ENCODE assay signal across 8 cellular contexts in genomic region chr7:36487756-36488336, GRCh38.
A peak's percentile ranks its signal among the peaks of the same experiment; 100 is the strongest.
DNase-seq lines count a peak whose midpoint lies in the region; ATAC-seq and TF ChIP-seq lines count a peak whose summit lies in the region.

No MANE protein-coding gene starts in this region.

- peak; percentile 71 to 76 for ATAC-seq in activated T-cell treated with anti-CD3 and anti-CD28 coated beads, Interleukin-2, amount 50 U/mL, for 72 hours (replicated peaks in 1 of 2)
- peak; percentile 85 to 94 (median 89) for ATAC-seq in right lobe of liver
- no peak for ATAC-seq in GM21717 (IDR thresholded peaks at IDR 0.05; ENCODE audit: unreplicated experiment)

- peak; percentile 94 for TF ChIP-seq CTCF in Loucy (conservative IDR thresholded peaks at IDR 0.05; ENCODE audit: low read length)
- TF ChIP-seq CTCF in PC-9 (conservative IDR thresholded peaks at IDR 0.05): peak; percentile 83
- TF ChIP-seq CTCF in breast epithelium (IDR thresholded peaks at IDR 0.05): peak in 2 of 3 donors; percentile 67 to 80
- TF ChIP-seq CTCF in right lobe of liver (IDR thresholded peaks at IDR 0.05): peak; percentile 74 to 92 (median 78)

- CTCF ChIA-PET in PC-9 (lab: Charles Lee): interaction anchor here (0.6 to 1.8 kb wide), 5 partner anchors 182 to 694 kb away, joined by 3 to 12 read pairs (median 6); no protein-coding TSS in a partner anchor

- no TSS peak for BruUV-seq in PC-9 (replicated peaks; lab: Mats Ljungman, UMichigan)

- POLR2A ChIA-PET in PC-9 (lab: Charles Lee; ENCODE audit: unreplicated experiment): interaction anchor here (0.7 kb wide), 1 partner anchor 927 kb away, joined by 3 read pairs; no protein-coding TSS in a partner anchor

- H3F3A ChIP-seq in Loucy (ENCODE audit: low read depth): no peaks in the 10 kb centered on the region
- no peaks in the 10 kb centered on the region for H3F3A ChIP-seq in PC-9 (ENCODE audit: insufficient read depth, low read depth)

- intact Hi-C loops in PC-9 (cut with micrococcal nuclease; ENCODE audit: unreplicated experiment): loop anchor here (1.0 kb wide), 4 partner anchors 183 to 713 kb away; no protein-coding TSS in a partner anchor
- intact Hi-C loops in breast epithelium (cut with DNase I; ENCODE audit: low total_unique reads): no loop called here
- intact Hi-C loops in right lobe of liver (cut with DNase I): loop anchor here (10.0 kb wide), 2 partner anchors 177 to 187 kb away; no protein-coding TSS in a partner anchor

- DNase-seq in activated T-cell treated with anti-CD3 and anti-CD28 coated beads, Interleukin-2, amount 50 U/mL, for 72 hours: peak; percentile 34
- DNase-seq in activated T-cell treated with anti-CD3 and anti-CD28 coated beads, Interleukin-2, amount 50 U/mL, for 1 hour: no peak
- DNase-seq in PC-9: peak; percentile 21 to 63
- no peak for DNase-seq in breast epithelium (ENCODE audit: low spot score in 2 of 2)
- DNase-seq in right lobe of liver: no peak
- DNase-seq in islet precursor cell: no peak

- H2AFZ ChIP-seq in Loucy (ENCODE audit: low read length) (no peak overlapping the region), PC-9 (no peak overlapping the region)

- no peak overlapping the region for H3K27ac Mint-ChIP-seq in activated T-cell treated with anti-CD3 and anti-CD28 coated beads, Interleukin-2, amount 50 U/mL, for 72 hours

- H4K20me1 ChIP-seq in Loucy (ENCODE audit: insufficient read depth, low read length, poor library complexity, severe bottlenecking) (no peaks in the 10 kb centered on the region), PC-9 (ENCODE audit: insufficient read depth) (no peaks in the 10 kb centered on the region)

- H3K27ac ChIP-seq in PC-9 (no peak overlapping the region), breast epithelium (no peak overlapping the region), right lobe of liver (no peak overlapping the region)

- TF ChIP-seq POLR2A in breast epithelium (IDR thresholded peaks at IDR 0.05) (no peak), right lobe of liver (IDR thresholded peaks at IDR 0.05) (no peak)

- H3K36me3 Mint-ChIP-seq in activated T-cell treated with anti-CD3 and anti-CD28 coated beads, Interleukin-2, amount 50 U/mL, for 72 hours (ENCODE audit: insufficient read depth in 2 of 2): peaks cover 0 to 2% of the 10 kb centered on the region in 2 donors

- no peak overlapping the region for H3K4me3 ChIP-seq in Loucy (ENCODE audit: low read length, poor library complexity, severe bottlenecking)
- no peak overlapping the region for H3K4me3 ChIP-seq in PC-9
- H3K4me3 ChIP-seq in breast epithelium: no peak overlapping the region
- H3K4me3 ChIP-seq in right lobe of liver: no peak overlapping the region

- H3K27me3 ChIP-seq in Loucy (ENCODE audit: insufficient read depth, low read length, poor library complexity, severe bottlenecking): no peaks in the 10 kb centered on the region
- peaks cover 70% of the 10 kb centered on the region for H3K27me3 ChIP-seq in PC-9 (ENCODE audit: insufficient read depth, low read depth)
- no peaks in the 10 kb centered on the region for H3K27me3 ChIP-seq in breast epithelium
- H3K27me3 ChIP-seq in right lobe of liver: peaks cover 0 to 4% of the 10 kb centered on the region in 2 donors

- no peak overlapping the region for H3K9ac ChIP-seq in Loucy (ENCODE audit: low read depth, low read length, poor library complexity, severe bottlenecking)

- no peaks in the 10 kb centered on the region for H3K36me3 ChIP-seq in Loucy (ENCODE audit: insufficient read depth, low read length)
- H3K36me3 ChIP-seq in PC-9 (ENCODE audit: low read depth): no peaks in the 10 kb centered on the region
- H3K36me3 ChIP-seq in breast epithelium: no peaks in the 10 kb centered on the region
- no peaks in the 10 kb centered on the region for H3K36me3 ChIP-seq in right lobe of liver

- H3K9me2 ChIP-seq in Loucy (replicated peaks; ENCODE audit: low read depth, low read length): no peaks in the 10 kb centered on the region
- no peaks in the 10 kb centered on the region for H3K9me2 ChIP-seq in PC-9 (ENCODE audit: insufficient read depth)

- no peaks in the 10 kb centered on the region for H3K27me3 Mint-ChIP-seq in activated T-cell treated with anti-CD3 and anti-CD28 coated beads, Interleukin-2, amount 50 U/mL, for 72 hours (ENCODE audit: low read depth)

- no peaks in the 10 kb centered on the region for H3K4me1 ChIP-seq in Loucy (ENCODE audit: insufficient read depth, low read length, poor library complexity, severe bottlenecking)
- H3K4me1 ChIP-seq in PC-9 (replicated peaks; ENCODE audit: insufficient read depth): no peaks in the 10 kb centered on the region
- no peaks in the 10 kb centered on the region for H3K4me1 ChIP-seq in breast epithelium
- no peaks in the 10 kb centered on the region for H3K4me1 ChIP-seq in right lobe of liver

- H3K79me2 ChIP-seq in Loucy (ENCODE audit: insufficient read depth, low read length) (no peaks in the 10 kb centered on the region), PC-9 (ENCODE audit: low read depth) (no peaks in the 10 kb centered on the region)

- H3K4me2 ChIP-seq in Loucy (ENCODE audit: low read depth, low read length, poor library complexity, severe bottlenecking): no peak overlapping the region
- no peak overlapping the region for H3K4me2 ChIP-seq in PC-9

- WGBS in right lobe of liver (ENCODE audit: insufficient coverage, low coverage, low lambda C conversion rate, missing lambda C conversion rate): 21% methylated on average over 4 of the region's 4 CpGs

- H3K9me3 ChIP-seq in Loucy (ENCODE audit: insufficient read depth, low read depth, low read length) (no peaks in the 10 kb centered on the region), PC-9 (ENCODE audit: insufficient read depth, low read depth) (no peaks in the 10 kb centered on the region), breast epithelium (no peaks in the 10 kb centered on the region), right lobe of liver (no peaks in the 10 kb centered on the region)

- H3K9me3 Mint-ChIP-seq in activated T-cell treated with anti-CD3 and anti-CD28 coated beads, Interleukin-2, amount 50 U/mL, for 72 hours: no peaks in the 10 kb centered on the region

- H3K4me3 Mint-ChIP-seq in activated T-cell treated with anti-CD3 and anti-CD28 coated beads, Interleukin-2, amount 50 U/mL, for 72 hours: no peak overlapping the region

- H3K4me1 Mint-ChIP-seq in activated T-cell treated with anti-CD3 and anti-CD28 coated beads, Interleukin-2, amount 50 U/mL, for 72 hours (ENCODE audit: low read depth): peaks cover 5% of the 10 kb centered on the region

Comparison
In these comparisons a context has a peak if more than half of its experiments do, and no peak if none do; other contexts are left out.
1. DNase-seq: peak in activated T-cell treated with anti-CD3 and anti-CD28 coated beads, Interleukin-2, amount 50 U/mL, for 72 hours (2 of 2) and PC-9 (2 of 2); none in activated T-cell treated with anti-CD3 and anti-CD28 coated beads, Interleukin-2, amount 50 U/mL, for 1 hour (single experiment), breast epithelium (0 of 2), right lobe of liver (0 of 3) and islet precursor cell (single experiment).
2. Peak in every context shown above with its lines, with median percentiles within 50 percentile points of each other: CTCF ChIP-seq.